In the genomic region with DNA sequence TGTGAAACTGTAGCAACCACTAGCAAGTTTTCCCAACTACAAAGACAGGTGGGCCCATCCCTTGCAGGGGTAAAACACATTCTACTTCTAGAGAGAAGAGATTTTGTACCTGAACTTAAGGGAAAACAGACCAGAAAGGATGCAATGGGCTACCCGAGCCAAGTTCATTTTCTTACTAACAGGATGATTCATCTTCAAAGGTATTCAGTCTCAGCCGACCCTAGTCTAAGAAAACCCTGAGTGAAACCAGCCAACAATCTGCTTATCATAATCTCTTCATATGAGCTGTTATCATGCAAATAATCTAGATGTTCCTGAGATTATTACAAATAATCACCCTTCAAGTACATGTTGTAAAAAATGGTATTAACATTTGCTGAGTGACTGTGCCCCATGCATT, we compare ENCODE assay signal across 25 cellular contexts. TPM values are rescaled to one million over a fixed set of nuclear protein-coding genes. Genes with fewer than 3 reads are reported as not detected.
DNase-seq lines count a peak whose midpoint lies in the region; ATAC-seq, FAIRE-seq and TF ChIP-seq lines count a peak whose summit lies in the region.
"Had no signal": no experiment of that assay in that cellular context is flagged by ENCODE, and none has a peak within 500 bp of the region (broad histone marks: within the 10 kb centered on the region; RNA-seq: fewer than 3 reads in every experiment).

No MANE protein-coding gene starts in this region.

- DNase-seq in M059J (ENCODE audit: low read depth) (peak; percentile 1), amniotic epithelial cell (ENCODE audit: low read depth) (peak; percentile 48), foreskin keratinocyte (peak; percentile 12 to 44), urothelium cell line (ENCODE audit: low spot score) (peak; percentile 12), glutamatergic neuron (no peak)
- no peak for DNase-seq in stimulated activated CD4-positive, alpha-beta T cell treated with anti-CD3 and anti-CD28 coated beads, Interleukin-12 subunit alpha, Interleukin-12 subunit beta, amount 100 ng/mL, for 4 hours
- DNase-seq: activated CD4-positive, alpha-beta T cell treated with anti-CD3 and anti-CD28 coated beads for 48 hours; activated naive CD4-positive, alpha-beta T cell treated with anti-CD3 and anti-CD28 coated beads for 36 hours; activated T-cell treated with anti-CD3 and anti-CD28 coated beads, Interleukin-2, amount 50 U/mL, for 72 hours; amniotic stem cell; CD4-positive, alpha-beta T cell; central memory CD4-positive, alpha-beta T cell; KBM-7; left lung; natural killer cell; NCI-H2171; NCI-H526; retina; RPMI8226; stimulated activated CD4-positive, alpha-beta T cell treated with anti-CD3 and anti-CD28 coated beads, Interleukin-4, amount 100 ng/mL, for 24 hours; stimulated activated naive CD4-positive, alpha-beta T cell treated with Interleukin-2 at 50 U/mL for 16 hours; testis had no signal

- H3K4me1 Mint-ChIP-seq in glutamatergic neuron (ENCODE audit: low read depth, unreplicated experiment), result no peaks in the 10 kb centered on the region
- H3K4me1 Mint-ChIP-seq: natural killer cell had no signal

- peaks cover 6% of the 10 kb centered on the region for H3K4me1 ChIP-seq in foreskin keratinocyte
- H3K4me1 ChIP-seq: left lung, testis had no signal

- H3K4me3 Mint-ChIP-seq in glutamatergic neuron (ENCODE audit: unreplicated experiment), result no peak overlapping the region
- H3K4me3 Mint-ChIP-seq: activated naive CD4-positive, alpha-beta T cell treated with anti-CD3 and anti-CD28 coated beads for 36 hours; activated T-cell treated with anti-CD3 and anti-CD28 coated beads, Interleukin-2, amount 50 U/mL, for 72 hours; CD4-positive, alpha-beta T cell; natural killer cell had no signal

- no peak for FAIRE-seq in urothelium cell line (lab: Jason Lieb, UNC)
- FAIRE-seq: G401.6 had no signal

- ATAC-seq in foreskin keratinocyte (peak; percentile 49), HG02840 (IDR thresholded peaks at IDR 0.05; ENCODE audit: low FRiP score, unreplicated experiment) (no peak)
- ATAC-seq: activated T-cell treated with anti-CD3 and anti-CD28 coated beads, Interleukin-2, amount 50 U/mL, for 72 hours; left lung; natural killer cell; SK-N-SH treated with all-trans-retinoic acid at 6 μM for 48 hours had no signal

- no peak overlapping the region for H3K27ac ChIP-seq in foreskin keratinocyte
- H3K27ac ChIP-seq: left lung, testis had no signal

- TF ChIP-seq CTCF in foreskin keratinocyte (conservative IDR thresholded peaks at IDR 0.05) (no peak), glutamatergic neuron (IDR thresholded peaks at IDR 0.05; ENCODE audit: partially characterized antibody, unreplicated experiment) (no peak)

- peaks cover 2% of the 10 kb centered on the region for H3K9me3 Mint-ChIP-seq in glutamatergic neuron (ENCODE audit: unreplicated experiment)
- H3K9me3 Mint-ChIP-seq: CD4-positive, alpha-beta T cell; natural killer cell had no signal

- H3K36me3 Mint-ChIP-seq in glutamatergic neuron (ENCODE audit: unreplicated experiment), result no peaks in the 10 kb centered on the region
- H3K36me3 Mint-ChIP-seq: natural killer cell had no signal

- H3K27ac Mint-ChIP-seq in glutamatergic neuron (ENCODE audit: unreplicated experiment), result no peak overlapping the region
- H3K27ac Mint-ChIP-seq: activated naive CD4-positive, alpha-beta T cell treated with anti-CD3 and anti-CD28 coated beads for 36 hours; activated T-cell treated with anti-CD3 and anti-CD28 coated beads, Interleukin-2, amount 50 U/mL, for 72 hours; CD4-positive, alpha-beta T cell; natural killer cell had no signal

- H3K27me3 Mint-ChIP-seq in glutamatergic neuron (ENCODE audit: unreplicated experiment), result peaks cover 1% of the 10 kb centered on the region

- no peaks in the 10 kb centered on the region for H3K27me3 ChIP-seq in foreskin keratinocyte
- H3K27me3 ChIP-seq: testis had no signal

RNA-seq across cellular contexts. Expression of gene PABPC3, which starts 15.6 kb away (rescaled TPM):
- total RNA-seq in M059J (2014; rRNA removed; shearing (Covaris generic)), result 0.02 and 0.15 TPM in 2 replicates
- total RNA-seq in foreskin keratinocyte, result 0.14 and 0.17 TPM in 2 replicates
- 0.08 and 0.09 TPM in 2 replicates for polyA plus RNA-seq in foreskin keratinocyte
- 0.22 TPM for total RNA-seq in glutamatergic neuron (ENCODE audit: unreplicated experiment)

Comparison
In these comparisons a context has a peak if more than half of its experiments do, and no peak if none do; other contexts are left out.
1. DNase-seq: peak in M059J (single experiment), amniotic epithelial cell (single experiment), foreskin keratinocyte (2 of 2) and urothelium cell line (single experiment); none in glutamatergic neuron (single experiment) and stimulated activated CD4-positive, alpha-beta T cell treated with anti-CD3 and anti-CD28 coated beads, Interleukin-12 subunit alpha, Interleukin-12 subunit beta, amount 100 ng/mL, for 4 hours (single experiment).